11 cellular contexts compared by ENCODE assay signal in the genomic region with DNA sequence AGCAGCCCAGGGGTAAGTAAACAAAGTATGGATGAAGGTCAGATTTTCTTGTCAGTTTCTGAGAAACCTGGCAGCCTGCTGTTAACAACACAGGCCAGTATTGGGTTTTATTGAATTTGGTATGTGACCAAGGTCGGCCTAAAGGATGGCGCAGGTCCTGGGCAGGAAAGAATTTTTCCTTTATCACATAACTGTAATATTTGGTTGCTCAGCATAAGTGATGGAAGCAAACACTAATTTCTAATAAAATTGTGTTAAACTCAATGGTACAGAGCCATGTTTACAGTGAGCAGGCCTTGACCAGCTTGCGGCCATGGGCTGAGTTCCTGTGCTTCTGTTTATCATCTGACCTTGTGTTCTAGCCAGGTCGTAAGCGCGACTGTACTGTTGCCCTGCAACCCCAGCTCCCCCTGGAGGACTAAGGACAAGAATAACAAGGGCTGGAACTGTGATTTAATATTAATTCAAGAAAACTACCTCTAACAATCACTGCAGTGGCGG. TPM values are rescaled to one million over a fixed set of nuclear protein-coding genes. Genes with fewer than 3 reads are reported as not detected.
DNase-seq lines count a peak whose midpoint lies in the region; ATAC-seq and TF ChIP-seq lines count a peak whose summit lies in the region.
"Had no signal": no experiment of that assay in that cellular context is flagged by ENCODE, and none has a peak within 500 bp of the region (broad histone marks: within the 10 kb centered on the region; RNA-seq: fewer than 3 reads in every experiment).

No MANE protein-coding gene starts in this region.

- CTCF ChIA-PET in SK-N-SH (lab: Yijun Ruan, JAX), result interaction anchor here (0.8 to 2.0 kb wide), 4 partner anchors 11 to 118 kb away, joined by 3 to 8 read pairs (median 4); partner anchors contain the start of genes IFT20, POLDIP2 and TNFAIP1
- CTCF ChIA-PET in CD8-positive, alpha-beta T cell (lab: Charles Lee), result interaction anchor here (0.6 to 1.5 kb wide), 3 partner anchors 8 to 12 kb away, joined by 3 to 4 read pairs (median 3); no protein-coding TSS in a partner anchor

- H3K4me3 Mint-ChIP-seq in GM23338, result no peak overlapping the region
- H3K4me3 Mint-ChIP-seq in activated CD4-positive, alpha-beta T cell treated with anti-CD3 and anti-CD28 coated beads, Interleukin-2, amount 10 ng/mL, durations not matched to agents 24 days and 14 days, result no peak overlapping the region
- no peak overlapping the region for H3K4me3 Mint-ChIP-seq in CD8-positive, alpha-beta T cell

- no peaks in the 10 kb centered on the region for H3K27me3 ChIP-seq in GM23338 (ENCODE audit: insufficient read depth)
- H3K27me3 ChIP-seq in SK-N-SH (ENCODE audit: insufficient read depth), result no peaks in the 10 kb centered on the region
- no peaks in the 10 kb centered on the region for H3K27me3 ChIP-seq in CD8-positive, alpha-beta T cell (ENCODE audit: insufficient read depth, low read length)

- TF ChIP-seq EP300 in SK-N-SH (IDR thresholded peaks at IDR 0.05; ENCODE audit: borderline replicate concordance in 1 of 2, low read depth in 1 of 2, low read length in 1 of 2), result no peak

- POLR2A ChIA-PET in SK-N-SH (lab: Yijun Ruan, JAX), result interaction anchor here (0.9 to 2.9 kb wide), 4 partner anchors 8 to 11 kb away, joined by 3 to 15 read pairs (median 9); partner anchors contain the start of genes IFT20, POLDIP2 and TNFAIP1
- POLR2A ChIA-PET in CD8-positive, alpha-beta T cell (lab: Charles Lee), result interaction anchor here (1.1 to 1.2 kb wide), 2 partner anchors 10 to 11 kb away, joined by 3 to 4 read pairs; partner anchors contain the start of genes IFT20, POLDIP2 and TNFAIP1

- H3F3A ChIP-seq in GM23338 (replicated peaks; ENCODE audit: low read depth) (no peaks in the 10 kb centered on the region), SK-N-SH (replicated peaks; ENCODE audit: insufficient read depth) (peaks cover 43% of the 10 kb centered on the region)

- H3K4me1 ChIP-seq in GM23338 (ENCODE audit: insufficient read depth) (no peaks in the 10 kb centered on the region; the same call in 1 of the 2 replicates), SK-N-SH (ENCODE audit: control insufficient read depth in 1 of 2, insufficient read depth in 2 of 2, low read depth in 1 of 2, low read length in 1 of 2) (peaks cover 9 to 23% of the 10 kb centered on the region in 2 experiments)
- no peaks in the 10 kb centered on the region for H3K4me1 ChIP-seq in CD8-positive, alpha-beta T cell (ENCODE audit: insufficient read depth, low read length)

- TF ChIP-seq RAD21 in SK-N-SH (IDR thresholded peaks at IDR 0.05; ENCODE audit: low read length), result peak; percentile 23; the same call in 1 of the 2 replicates

- no peaks in the 10 kb centered on the region for H3K9me3 Mint-ChIP-seq in GM23338
- H3K9me3 Mint-ChIP-seq in activated CD4-positive, alpha-beta T cell treated with anti-CD3 and anti-CD28 coated beads, Interleukin-2, amount 10 ng/mL, durations not matched to agents 24 days and 14 days, result no peaks in the 10 kb centered on the region
- no peaks in the 10 kb centered on the region for H3K9me3 Mint-ChIP-seq in CD8-positive, alpha-beta T cell

- no peaks in the 10 kb centered on the region for H3K9me2 ChIP-seq in GM23338 (ENCODE audit: insufficient read depth)
- no peaks in the 10 kb centered on the region for H3K9me2 ChIP-seq in SK-N-SH

- peak overlapping the region; percentile 5; the same call in 1 of the 2 replicates for H3K9ac ChIP-seq in SK-N-SH

- intact Hi-C loops in posterior vena cava (cut with DNase I), result no loop called here
- intact Hi-C loops in activated CD4-positive, alpha-beta T cell treated with anti-CD3 and anti-CD28 coated beads, Interleukin-2, amount 10 ng/mL, durations not matched to agents 24 days and 14 days (cut with micrococcal nuclease), result no loop called here
- intact Hi-C loops in CD8-positive, alpha-beta T cell (cut with DNase I, micrococcal nuclease), result no loop called here

- no peak overlapping the region for H2AFZ ChIP-seq in GM23338
- no peak overlapping the region for H2AFZ ChIP-seq in SK-N-SH (ENCODE audit: low read depth)

- TF ChIP-seq CTCF in GM23338 (conservative IDR thresholded peaks at IDR 0.05; ENCODE audit: low read depth in 2 of 2) (peak; percentile 43 to 56), SK-N-SH (IDR thresholded peaks at IDR 0.05) (peak; percentile 39), foreskin fibroblast (IDR thresholded peaks at IDR 0.05; ENCODE audit: low read depth, low read length) (peak; percentile 24), omental fat pad (IDR thresholded peaks at IDR 0.05) (no peak)
- no peak for TF ChIP-seq CTCF in CD8-positive, alpha-beta T cell (IDR thresholded peaks at IDR 0.05)

- H3K27ac ChIP-seq in GM23338 (ENCODE audit: low read depth) (no peak overlapping the region; the same call in 1 of the 2 replicates), SK-N-SH (ENCODE audit: low read depth in 2 of 2, low read length in 1 of 2) (peak overlapping the region; percentile 80 to 83)
- no peak overlapping the region for H3K27ac ChIP-seq in CD8-positive, alpha-beta T cell (ENCODE audit: low read depth, low read length)

- peaks cover 9% of the 10 kb centered on the region for H3K27me3 Mint-ChIP-seq in GM23338 (ENCODE audit: insufficient read depth, low read depth, poor library complexity)
- no peaks in the 10 kb centered on the region for H3K27me3 Mint-ChIP-seq in activated CD4-positive, alpha-beta T cell treated with anti-CD3 and anti-CD28 coated beads, Interleukin-2, amount 10 ng/mL, durations not matched to agents 24 days and 14 days
- no peaks in the 10 kb centered on the region for H3K27me3 Mint-ChIP-seq in CD8-positive, alpha-beta T cell (ENCODE audit: low read depth)

- H3K4me1 Mint-ChIP-seq in GM23338, result peaks cover 16% of the 10 kb centered on the region
- H3K4me1 Mint-ChIP-seq in activated CD4-positive, alpha-beta T cell treated with anti-CD3 and anti-CD28 coated beads, Interleukin-2, amount 10 ng/mL, durations not matched to agents 24 days and 14 days, result no peaks in the 10 kb centered on the region
- H3K4me1 Mint-ChIP-seq in CD8-positive, alpha-beta T cell (ENCODE audit: low read depth), result peaks cover 5% of the 10 kb centered on the region

- no peak overlapping the region for H3K4me3 ChIP-seq in GM23338
- H3K4me3 ChIP-seq in SK-N-SH (ENCODE audit: low read depth in 2 of 2, low read length in 1 of 2), result no peak overlapping the region
- H3K4me3 ChIP-seq in foreskin fibroblast (ENCODE audit: low read depth in 1 of 2, low read length in 2 of 2), result no peak overlapping the region
- no peak overlapping the region for H3K4me3 ChIP-seq in CD8-positive, alpha-beta T cell (ENCODE audit: low read depth, low read length)
- H3K4me3 ChIP-seq: lung had no signal

- H3K9me3 ChIP-seq in SK-N-SH, result no peaks in the 10 kb centered on the region
- H3K9me3 ChIP-seq in CD8-positive, alpha-beta T cell (ENCODE audit: low read length), result no peaks in the 10 kb centered on the region

- H3K79me2 ChIP-seq in GM23338 (replicated peaks; ENCODE audit: insufficient read depth) (no peaks in the 10 kb centered on the region), SK-N-SH (ENCODE audit: insufficient read depth) (peaks cover 7% of the 10 kb centered on the region; the same call in 1 of the 2 replicates)

- H3K4me2 ChIP-seq in GM23338 (no peak overlapping the region), SK-N-SH (peak overlapping the region; percentile 53)

- H4K20me1 ChIP-seq in GM23338 (replicated peaks; ENCODE audit: insufficient read depth) (peaks cover 14% of the 10 kb centered on the region; the same call in 1 of the 2 replicates), SK-N-SH (ENCODE audit: insufficient read depth) (no peaks in the 10 kb centered on the region)

- 0 out of 2 replicates have a peak overlapping the region, but pooled peaks have one; percentile 46 for H3K27ac Mint-ChIP-seq in GM23338
- H3K27ac Mint-ChIP-seq in activated CD4-positive, alpha-beta T cell treated with anti-CD3 and anti-CD28 coated beads, Interleukin-2, amount 10 ng/mL, durations not matched to agents 24 days and 14 days, result no peak overlapping the region
- no peak overlapping the region for H3K27ac Mint-ChIP-seq in CD8-positive, alpha-beta T cell

- ATAC-seq in GM23338 (peak; percentile 51), omental fat pad (ENCODE audit: low FRiP score) (no peak)
- no peak for ATAC-seq in CD8-positive, alpha-beta T cell

- H3K36me3 ChIP-seq in GM23338 (ENCODE audit: insufficient read depth) (peaks cover 18% of the 10 kb centered on the region), SK-N-SH (replicated peaks in 1 of 2; ENCODE audit: control insufficient read depth in 1 of 2, insufficient read depth in 2 of 2, low read length in 1 of 2) (peaks cover 62 to 82% of the 10 kb centered on the region in 2 experiments)
- peaks cover 56% of the 10 kb centered on the region for H3K36me3 ChIP-seq in CD8-positive, alpha-beta T cell (ENCODE audit: insufficient read depth, low read length)

- WGBS in SK-N-SH (ENCODE audit: low lambda C conversion rate), result 74% methylated on average over 7 of the region's 7 CpGs

- DNase-seq in GM23338 (ENCODE audit: low spot score) (peak; percentile 57), SK-N-SH (peak; percentile 39), foreskin fibroblast (no peak), posterior vena cava (ENCODE audit: low spot score) (peak; percentile 79), omental fat pad (ENCODE audit: low spot score) (no peak), SHP77 treated with DMSO at 0.1 percent for 48 hours (lab: John Stamatoyannopoulos, UW) (no peak)
- no peak for DNase-seq in activated CD4-positive, alpha-beta T cell treated with anti-CD3 and anti-CD28 coated beads, Interleukin-2, amount 10 ng/mL, durations not matched to agents 24 days and 14 days
- DNase-seq in CD8-positive, alpha-beta T cell, result no peak
- DNase-seq: NCI-H2081 treated with DMSO at 0.1 percent for 48 hours had no signal

- H3K36me3 Mint-ChIP-seq in GM23338 (ENCODE audit: low read depth), result peaks cover 69% of the 10 kb centered on the region
- peaks cover 66% of the 10 kb centered on the region for H3K36me3 Mint-ChIP-seq in activated CD4-positive, alpha-beta T cell treated with anti-CD3 and anti-CD28 coated beads, Interleukin-2, amount 10 ng/mL, durations not matched to agents 24 days and 14 days (ENCODE audit: low read depth)
- H3K36me3 Mint-ChIP-seq in CD8-positive, alpha-beta T cell, result peaks cover 86% of the 10 kb centered on the region

RNA-seq across cellular contexts. Expression of gene POLDIP2, which starts 10.5 kb away (rescaled TPM):
- total RNA-seq in GM23338 (2014; rRNA removed; shearing (Covaris generic)), result 70.6 and 77.1 TPM in 2 replicates
- polyA plus RNA-seq in GM23338 (2016; fragmentation: Nextera tagmentation; extraction: Ambion mirVana) (40.7 and 45.7 TPM in 2 replicates), SK-N-SH (2012; rRNA removed) (96.1 and 98.1 TPM in 2 replicates)
- 71.4 and 94.2 TPM in 2 replicates for polyA plus RNA-seq in SK-N-SH (2012; cell fraction: cytosol; rRNA removed)
- 59.1 and 62.2 TPM in 2 replicates for polyA plus RNA-seq in SK-N-SH (2012; cell fraction: nucleus; rRNA removed)
- total RNA-seq in posterior vena cava (10 to 100 TPM; 53.5 to 54.4 TPM), omental fat pad (10 to 100 TPM; 62.7 to 86.0 (median 72.4) TPM)
- total RNA-seq in activated CD4-positive, alpha-beta T cell treated with anti-CD3 and anti-CD28 coated beads, Interleukin-2, amount 10 ng/mL, durations not matched to agents 24 days and 14 days, result 112 and 115 TPM in 2 replicates
- total RNA-seq in CD8-positive, alpha-beta T cell, result 10 to 100 TPM; 26.8 to 27.5 TPM

RNA-seq across cellular contexts. Expression of gene TNFAIP1, which starts 11.2 kb away (rescaled TPM):
- total RNA-seq in GM23338 (2014; rRNA removed; shearing (Covaris generic)), result 8.9 and 13.1 TPM in 2 replicates
- polyA plus RNA-seq in GM23338 (2016; fragmentation: Nextera tagmentation; extraction: Ambion mirVana) (6.3 and 6.4 TPM in 2 replicates), SK-N-SH (2012; rRNA removed) (52.0 and 58.0 TPM in 2 replicates)
- 35.5 and 42.1 TPM in 2 replicates for polyA plus RNA-seq in SK-N-SH (2012; cell fraction: cytosol; rRNA removed)
- polyA plus RNA-seq in SK-N-SH (2012; cell fraction: nucleus; rRNA removed), result 72.8 and 108 TPM in 2 replicates
- total RNA-seq in posterior vena cava (10 to 100 TPM; 39.7 to 45.9 TPM), omental fat pad (10 to 100 TPM; 28.7 to 50.4 (median 40.4) TPM)
- 30.8 and 32.7 TPM in 2 replicates for total RNA-seq in activated CD4-positive, alpha-beta T cell treated with anti-CD3 and anti-CD28 coated beads, Interleukin-2, amount 10 ng/mL, durations not matched to agents 24 days and 14 days
- total RNA-seq in CD8-positive, alpha-beta T cell, result 10 to 100 TPM; 15.3 to 15.5 TPM

RNA-seq across cellular contexts. Expression of gene IFT20, which starts 11.5 kb away (rescaled TPM):
- 6.8 and 13.2 TPM in 2 replicates for total RNA-seq in GM23338 (2014; rRNA removed; shearing (Covaris generic))
- polyA plus RNA-seq in GM23338 (2016; fragmentation: Nextera tagmentation; extraction: Ambion mirVana) (31.4 and 32.3 TPM in 2 replicates), SK-N-SH (2012; rRNA removed) (73.9 and 75.6 TPM in 2 replicates)
- polyA plus RNA-seq in SK-N-SH (2012; cell fraction: cytosol; rRNA removed), result 54.3 and 71.7 TPM in 2 replicates
- 119 and 179 TPM in 2 replicates for polyA plus RNA-seq in SK-N-SH (2012; cell fraction: nucleus; rRNA removed)
- total RNA-seq in posterior vena cava (10 to 100 TPM; 28.3 to 34.9 TPM), omental fat pad (10 to 100 TPM; 28.8 to 36.0 (median 35.0) TPM)
- 21.1 and 24.7 TPM in 2 replicates for total RNA-seq in activated CD4-positive, alpha-beta T cell treated with anti-CD3 and anti-CD28 coated beads, Interleukin-2, amount 10 ng/mL, durations not matched to agents 24 days and 14 days
- total RNA-seq in CD8-positive, alpha-beta T cell, result 10 to 100 TPM; 32.5 to 34.6 TPM

RNA-seq across cellular contexts. Expression of gene SEBOX, which starts 18.2 kb away (rescaled TPM):
- total RNA-seq in GM23338 (2014; rRNA removed; shearing (Covaris generic)), result not detected in 2 replicates
- not detected in 2 replicates for polyA plus RNA-seq in GM23338 (2016; fragmentation: Nextera tagmentation; extraction: Ambion mirVana)
- polyA plus RNA-seq in SK-N-SH (2012; rRNA removed), result not detected in 2 replicates
- polyA plus RNA-seq in SK-N-SH (2012; cell fraction: cytosol; rRNA removed), result not detected in 2 replicates
- polyA plus RNA-seq in SK-N-SH (2012; cell fraction: nucleus; rRNA removed), result not detected in 2 replicates
- not detected for total RNA-seq in posterior vena cava
- not detected for total RNA-seq in omental fat pad
- not detected in 2 replicates for total RNA-seq in activated CD4-positive, alpha-beta T cell treated with anti-CD3 and anti-CD28 coated beads, Interleukin-2, amount 10 ng/mL, durations not matched to agents 24 days and 14 days
- total RNA-seq in CD8-positive, alpha-beta T cell, result not detected
- total RNA-seq: bronchial epithelial cell, lung had no signal
- polyA plus RNA-seq: lung had no signal

RNA-seq across cellular contexts. Expression of gene VTN, which starts 23.3 kb away (rescaled TPM):
- total RNA-seq in GM23338 (2014; rRNA removed; shearing (Covaris generic)), result 0.35 TPM in 1 of 2 replicates, not detected in the other
- polyA plus RNA-seq in GM23338 (2016; fragmentation: Nextera tagmentation; extraction: Ambion mirVana), result 0.16 and 0.17 TPM in 2 replicates
- 1.2 and 1.6 TPM in 2 replicates for polyA plus RNA-seq in SK-N-SH (2012; rRNA removed)
- polyA plus RNA-seq in SK-N-SH (2012; cell fraction: cytosol; rRNA removed), result 0.37 and 0.64 TPM in 2 replicates
- 7.0 and 7.4 TPM in 2 replicates for polyA plus RNA-seq in SK-N-SH (2012; cell fraction: nucleus; rRNA removed)
- total RNA-seq in posterior vena cava, result 1 to 10 TPM; 1.8 to 5.4 TPM
- total RNA-seq in omental fat pad, result 10 to 100 TPM in 2 of 4 donors, 1 to 10 TPM in 2; 3.2 to 82.4 (median 14.7) TPM
- 0.23 and 0.24 TPM in 2 replicates for total RNA-seq in activated CD4-positive, alpha-beta T cell treated with anti-CD3 and anti-CD28 coated beads, Interleukin-2, amount 10 ng/mL, durations not matched to agents 24 days and 14 days
- under 1 TPM; 0.25 to 0.49 TPM for total RNA-seq in CD8-positive, alpha-beta T cell

Comparison
In these comparisons a context has a peak if more than half of its experiments do, and no peak if none do; other contexts are left out.
1. DNase-seq: peak in GM23338 (single experiment), SK-N-SH (single experiment) and posterior vena cava (single experiment); none in foreskin fibroblast (0 of 2), omental fat pad (single experiment), SHP77 treated with DMSO at 0.1 percent for 48 hours (single experiment), activated CD4-positive, alpha-beta T cell treated with anti-CD3 and anti-CD28 coated beads, Interleukin-2, amount 10 ng/mL, durations not matched to agents 24 days and 14 days (single experiment) and CD8-positive, alpha-beta T cell (0 of 7).
2. H3K27ac ChIP-seq: peak in SK-N-SH (2 of 2); none in GM23338 (single experiment) and CD8-positive, alpha-beta T cell (single experiment).
3. CTCF ChIP-seq: peak in GM23338 (2 of 2), SK-N-SH (single experiment) and foreskin fibroblast (single experiment); none in omental fat pad (0 of 3) and CD8-positive, alpha-beta T cell (single experiment).